In the genomic region with DNA sequence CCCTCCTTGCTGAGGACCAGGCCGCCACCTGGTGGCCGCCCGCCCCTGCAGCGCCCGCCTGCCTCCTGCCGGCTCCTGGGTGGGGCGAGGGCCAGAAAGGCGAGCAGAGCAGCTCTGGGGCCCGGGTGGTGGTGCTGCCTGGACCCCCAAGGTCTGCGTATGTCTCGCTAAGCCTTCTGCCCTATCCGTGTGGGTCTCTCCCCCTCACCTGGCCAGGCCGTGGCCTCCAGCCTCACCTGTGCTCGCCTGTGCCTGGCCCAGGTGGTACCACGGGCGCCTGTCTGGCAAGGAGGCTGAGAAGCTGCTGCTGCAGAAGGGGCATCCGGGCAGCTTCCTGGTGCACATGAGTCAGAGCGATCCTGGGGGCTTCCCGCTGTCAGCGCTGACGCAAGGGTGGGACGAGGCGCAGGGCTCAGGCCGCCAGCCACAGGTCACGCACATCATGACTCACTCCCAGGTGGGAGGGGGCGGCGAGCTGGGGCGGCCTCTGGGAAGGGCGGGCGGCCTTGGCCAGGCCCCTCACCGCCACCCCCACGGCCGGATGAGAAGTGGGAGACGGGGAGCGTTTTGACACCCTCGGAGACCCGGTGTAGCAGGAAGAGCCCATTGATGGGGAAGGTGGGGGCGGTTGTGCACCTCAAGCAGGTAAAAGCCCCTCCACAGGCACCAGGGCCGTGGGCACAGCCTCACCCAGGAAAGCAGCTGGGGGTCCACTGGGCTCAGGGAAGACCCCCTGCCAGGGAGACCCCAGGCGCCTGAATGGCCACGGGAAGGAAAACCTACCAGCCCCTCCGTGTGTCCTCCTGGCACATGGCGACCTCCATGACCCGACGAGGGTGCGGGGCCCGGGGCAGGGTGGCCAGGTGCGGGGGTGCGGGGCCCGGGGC, we compare ENCODE assay signal across 8 cellular contexts. TPM values are rescaled to one million over a fixed set of nuclear protein-coding genes. Genes with fewer than 3 reads are reported as not detected.
DNase-seq lines count a peak whose midpoint lies in the region; ATAC-seq and TF ChIP-seq lines count a peak whose summit lies in the region.

No MANE protein-coding gene starts in this region.

- ATAC-seq in GM19438 (IDR thresholded peaks at IDR 0.05; ENCODE audit: low read depth, unreplicated experiment): peak; percentile 42
- peak; percentile 81 for ATAC-seq in SK-N-SH treated with all-trans-retinoic acid at 6 μM for 48 hours
- ATAC-seq in heart left ventricle: peak; percentile 49 to 70 (median 60)

- no peaks in the 10 kb centered on the region for H3K79me2 ChIP-seq in smooth muscle cell (ENCODE audit: low read depth)

- no peak overlapping the region for H2AFZ ChIP-seq in smooth muscle cell (ENCODE audit: low read depth)

- H3K27ac Mint-ChIP-seq in activated naive CD4-positive, alpha-beta T cell treated with anti-CD3 and anti-CD28 coated beads, Interleukin-2, amount 10 ng/mL, durations not matched to agents 7 days and 5 days: peak overlapping the region; percentile 33

- DNase-seq in COLO829 (ENCODE audit: low spot score) (peak; percentile 23), HK-2 (ENCODE audit: unreplicated experiment) (peak; percentile 97), heart left ventricle (peak; percentile 52 to 83 (median 63)), smooth muscle cell (lab: John Stamatoyannopoulos, UW; ENCODE audit: unreplicated experiment) (peak; percentile 78), cerebellar nuclear complex (lab: John Stamatoyannopoulos, UW) (no peak)
- DNase-seq in activated naive CD4-positive, alpha-beta T cell treated with anti-CD3 and anti-CD28 coated beads, Interleukin-2, amount 10 ng/mL, durations not matched to agents 7 days and 5 days: peak; percentile 81

- peak overlapping the region; percentile 81 for H3K4me2 ChIP-seq in smooth muscle cell

- H3K36me3 Mint-ChIP-seq in activated naive CD4-positive, alpha-beta T cell treated with anti-CD3 and anti-CD28 coated beads, Interleukin-2, amount 10 ng/mL, durations not matched to agents 7 days and 5 days: no peaks in the 10 kb centered on the region

- intact Hi-C loops in heart left ventricle (cut with DNase I): loop anchor here (1.0 to 5.0 kb wide), 7 partner anchors 37 to 82 kb away; partner anchors contain the start of genes AGRN (in 3 of the 10) and PERM1 (in 1 of the 10)

- CTCF ChIA-PET in activated naive CD4-positive, alpha-beta T cell treated with anti-CD3 and anti-CD28 coated beads, Interleukin-2, amount 10 ng/mL, durations not matched to agents 7 days and 5 days (lab: Charles Lee): interaction anchor here (0.7 to 3.4 kb wide), 14 partner anchors 11 to 227 kb away, joined by 3 to 40 read pairs (median 4); partner anchors contain the start of genes ISG15, PERM1 and RNF223

- TF ChIP-seq CTCF in heart left ventricle (IDR thresholded peaks at IDR 0.05) (peak; percentile 82 to 96 (median 87)), smooth muscle cell (IDR thresholded peaks at IDR 0.05; ENCODE audit: borderline replicate concordance, insufficient read depth, poor library complexity, severe bottlenecking) (peak; percentile 64)

- peaks cover 0 to 41% (median 18%) of the 10 kb centered on the region in 12 donors for H3K4me1 ChIP-seq in heart left ventricle
- peaks cover 24% of the 10 kb centered on the region for H3K4me1 ChIP-seq in smooth muscle cell (ENCODE audit: low read depth)

- H3K9me3 ChIP-seq in heart left ventricle: no peaks in the 10 kb centered on the region
- H3K9me3 ChIP-seq in smooth muscle cell (replicated peaks; ENCODE audit: low read depth): no peaks in the 10 kb centered on the region

- peaks cover 35% of the 10 kb centered on the region for H3K27me3 Mint-ChIP-seq in activated naive CD4-positive, alpha-beta T cell treated with anti-CD3 and anti-CD28 coated beads, Interleukin-2, amount 10 ng/mL, durations not matched to agents 7 days and 5 days

- no peak overlapping the region for H3K4me3 ChIP-seq in heart left ventricle
- peak overlapping the region; percentile 37 for H3K4me3 ChIP-seq in smooth muscle cell

- H3K27me3 ChIP-seq in heart left ventricle (peaks cover 28 to 82% (median 58%) of the 10 kb centered on the region in 9 donors), smooth muscle cell (ENCODE audit: low read depth) (peaks cover 9% of the 10 kb centered on the region)

- peak overlapping the region; percentile 44 for H3K4me3 Mint-ChIP-seq in activated naive CD4-positive, alpha-beta T cell treated with anti-CD3 and anti-CD28 coated beads, Interleukin-2, amount 10 ng/mL, durations not matched to agents 7 days and 5 days

- H3K27ac ChIP-seq in heart left ventricle (no peak overlapping the region), smooth muscle cell (ENCODE audit: low read depth) (peak overlapping the region; percentile 79)

- H3K9ac ChIP-seq in smooth muscle cell (ENCODE audit: low read depth): peak overlapping the region; percentile 81

- 17 to 22% (median 19%) methylated on average over 23 to 50 of the region's 50 CpGs; no CpG with 5 or more reads in 1 of the 4 donors for WGBS in heart left ventricle, 4 donors
- WGBS in smooth muscle cell (ENCODE audit: low lambda C conversion rate): 5% methylated on average over 33 of the region's 50 CpGs

- H3K4me1 Mint-ChIP-seq in activated naive CD4-positive, alpha-beta T cell treated with anti-CD3 and anti-CD28 coated beads, Interleukin-2, amount 10 ng/mL, durations not matched to agents 7 days and 5 days: peaks cover 45% of the 10 kb centered on the region

- TF ChIP-seq POLR2A in heart left ventricle (IDR thresholded peaks at IDR 0.05): no peak

- no peaks in the 10 kb centered on the region for H3F3A ChIP-seq in smooth muscle cell (ENCODE audit: low read depth)

- no peaks in the 10 kb centered on the region for H3K9me3 Mint-ChIP-seq in activated naive CD4-positive, alpha-beta T cell treated with anti-CD3 and anti-CD28 coated beads, Interleukin-2, amount 10 ng/mL, durations not matched to agents 7 days and 5 days

- H4K20me1 ChIP-seq in smooth muscle cell (ENCODE audit: low read depth): no peaks in the 10 kb centered on the region

- no peaks in the 10 kb centered on the region for H3K36me3 ChIP-seq in heart left ventricle
- no peaks in the 10 kb centered on the region for H3K36me3 ChIP-seq in smooth muscle cell (ENCODE audit: low read depth)

TF ChIP-seq in SK-N-SH treated with all-trans-retinoic acid at 6 μM for 48 hours, 23 proteins besides CTCF, POLR2A, EP300 and RAD21:
- TF ChIP-seq ZFP30 (CRISPR knock-in tag; IDR thresholded peaks at IDR 0.05): no peak
- TF ChIP-seq TCF4 (CRISPR knock-in tag; IDR thresholded peaks at IDR 0.05; ENCODE audit: borderline replicate concordance): no peak

RNA-seq across cellular contexts. Expression of gene RNF223, which starts 9.9 kb away (rescaled TPM):
- total RNA-seq in heart left ventricle: not detected
- polyA plus RNA-seq in heart left ventricle: not detected
- total RNA-seq in smooth muscle cell: 0.81 and 4.3 TPM in 2 replicates
- 1.6 and 1.9 TPM in 2 replicates for polyA plus RNA-seq in smooth muscle cell

RNA-seq across cellular contexts. Expression of gene AGRN, which starts 44.3 kb away (rescaled TPM):
- 10 to 100 TPM in 8 of 9 donors, 1 to 10 TPM in 1; 9.7 to 45.7 (median 22.7) TPM for total RNA-seq in heart left ventricle
- 10 to 100 TPM; 11.8 to 14.1 TPM for polyA plus RNA-seq in heart left ventricle
- total RNA-seq in smooth muscle cell: 24.7 and 28.9 TPM in 2 replicates
- 17.5 and 31.0 TPM in 2 replicates for polyA plus RNA-seq in smooth muscle cell

RNA-seq across cellular contexts. Expression of gene ISG15, which starts 50.9 kb away (rescaled TPM):
- total RNA-seq in heart left ventricle (100 to 1,000 TPM in 1 of 9 donors, 10 to 100 TPM in 8; 17.0 to 189 (median 32.8) TPM), smooth muscle cell (49.1 and 109 TPM in 2 replicates)
- polyA plus RNA-seq in heart left ventricle (10 to 100 TPM; 34.4 to 76.5 TPM), smooth muscle cell (147 and 148 TPM in 2 replicates)

RNA-seq across cellular contexts. Expression of gene C1orf159, which starts 51.7 kb away (rescaled TPM):
- total RNA-seq in heart left ventricle (1 to 10 TPM; 3.7 to 6.6 (median 4.2) TPM), smooth muscle cell (9.3 and 24.5 TPM in 2 replicates)
- polyA plus RNA-seq in heart left ventricle (1 to 10 TPM; 7.1 to 7.2 TPM), smooth muscle cell (20.2 and 27.1 TPM in 2 replicates)

Comparison
In these comparisons a context has a peak if more than half of its experiments do, and no peak if none do; other contexts are left out.
1. DNase-seq: peak in COLO829 (single experiment), HK-2 (single experiment), activated naive CD4-positive, alpha-beta T cell treated with anti-CD3 and anti-CD28 coated beads, Interleukin-2, amount 10 ng/mL, durations not matched to agents 7 days and 5 days (single experiment), heart left ventricle (5 of 5) and smooth muscle cell (single experiment); none in cerebellar nuclear complex (0 of 2).
2. Peak in every context shown above with its lines, with median percentiles within 50 percentile points of each other: ATAC-seq.